21 cellular contexts compared by ENCODE assay signal in the genomic region with DNA sequence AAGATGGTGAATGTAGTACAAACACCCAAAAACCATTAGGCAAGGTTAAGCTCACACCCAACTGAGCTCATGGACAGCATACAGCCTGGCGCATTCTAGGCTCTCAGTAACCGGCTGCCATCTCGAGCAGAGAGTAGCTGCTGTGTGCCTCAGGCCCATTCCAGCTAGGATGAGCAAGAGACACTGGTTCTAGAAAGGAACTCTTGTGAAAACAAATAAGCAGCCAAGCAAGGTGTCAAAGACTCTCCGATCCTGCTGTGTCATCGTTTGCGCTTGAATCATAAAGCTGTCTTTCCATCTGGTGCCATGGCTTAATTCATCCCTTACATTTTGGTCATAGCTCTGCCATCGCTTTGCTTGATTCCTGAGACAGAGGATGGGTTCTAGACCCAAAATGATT.
A peak's percentile ranks its signal among the peaks of the same experiment; 100 is the strongest.
DNase-seq lines count a peak whose midpoint lies in the region; ATAC-seq and TF ChIP-seq lines count a peak whose summit lies in the region.
"Had no signal": no experiment of that assay in that cellular context is flagged by ENCODE, and none has a peak within 500 bp of the region (broad histone marks: within the 10 kb centered on the region; RNA-seq: fewer than 3 reads in every experiment).

No MANE protein-coding gene starts in this region.

- H3K9me3 ChIP-seq in RWPE2 (ENCODE audit: severe bottlenecking) (peaks cover 5% of the 10 kb centered on the region), parathyroid adenoma (ENCODE audit: control insufficient read depth, low read length) (no peaks in the 10 kb centered on the region)
- H3K9me3 ChIP-seq: SJSA1 had no signal

- no peaks in the 10 kb centered on the region for H3K27me3 ChIP-seq in GM23338 (ENCODE audit: insufficient read depth)
- no peaks in the 10 kb centered on the region for H3K27me3 ChIP-seq in RWPE2 (ENCODE audit: insufficient read depth, poor library complexity, severe bottlenecking)
- H3K27me3 ChIP-seq in parathyroid adenoma (ENCODE audit: control insufficient read depth, insufficient read depth, low read length) = no peaks in the 10 kb centered on the region
- H3K27me3 ChIP-seq: SJSA1 had no signal

- H4K20me1 ChIP-seq in GM23338 (replicated peaks; ENCODE audit: insufficient read depth) = no peaks in the 10 kb centered on the region

- ATAC-seq in GM23338 (no peak), RWPE2 (ENCODE audit: low read depth) (peak; percentile 42; the same call in 1 of the 3 replicates), HG03175 (IDR thresholded peaks at IDR 0.05; ENCODE audit: unreplicated experiment) (no peak), GM21526 (IDR thresholded peaks at IDR 0.05; ENCODE audit: low FRiP score, unreplicated experiment) (no peak)
- ATAC-seq: PC-3 had no signal

- no peak overlapping the region for H3K4me3 Mint-ChIP-seq in GM23338
- H3K4me3 Mint-ChIP-seq: HFFc6; T-helper 1 cell treated with Interleukin-12 subunit alpha and Interleukin-12 subunit beta and Interleukin-4 antibody, amounts not matched to agents 30 μg/mL and 1 μg/mL, for 36 hours had no signal

- DNase-seq in EH (ENCODE audit: low read depth) (peak; percentile 87), GM23338 (ENCODE audit: low spot score) (no peak), RWPE2 (ENCODE audit: low spot score) (no peak), SHP77 treated with DMSO at 0.1 percent for 48 hours (lab: John Stamatoyannopoulos, UW) (no peak)
- DNase-seq: ACHN, AML-193, HFFc6, MG63, NCI-H1048, NCI-H146, NCI-H2029 treated with DMSO at 0.1 percent for 48 hours, NCI-H510A, NCI-H774, PC-3 had no signal

- H3K4me1 Mint-ChIP-seq in GM23338 = 0 out of 3 replicates have a peak, but pooled peaks cover 2% of the 10 kb centered on the region

- no peak overlapping the region for H3K27ac ChIP-seq in GM23338 (ENCODE audit: low read depth)
- H3K27ac ChIP-seq in RWPE2 (ENCODE audit: poor library complexity, severe bottlenecking) = no peak overlapping the region
- H3K27ac ChIP-seq in parathyroid adenoma = peak overlapping the region; percentile 4
- H3K27ac ChIP-seq: C4-2B, KMS-11, SJSA1 had no signal

- no peak overlapping the region for H3K27ac Mint-ChIP-seq in GM23338
- H3K27ac Mint-ChIP-seq: HFFc6; T-helper 1 cell treated with Interleukin-12 subunit alpha and Interleukin-12 subunit beta and Interleukin-4 antibody, amounts not matched to agents 30 μg/mL and 1 μg/mL, for 36 hours had no signal

- no peak overlapping the region for H3K9ac ChIP-seq in parathyroid adenoma
- H3K9ac ChIP-seq: KMS-11 had no signal

- peak overlapping the region; percentile 56; the same call in 1 of the 2 replicates for H2AFZ ChIP-seq in GM23338
- peak overlapping the region; percentile 35 for H2AFZ ChIP-seq in parathyroid adenoma

- H3K9me2 ChIP-seq in GM23338 (ENCODE audit: insufficient read depth) = no peaks in the 10 kb centered on the region

- peaks cover 8% of the 10 kb centered on the region; the same call in 2 of the 3 replicates for H3K36me3 Mint-ChIP-seq in GM23338 (ENCODE audit: low read depth)

- H3K36me3 ChIP-seq in GM23338 (ENCODE audit: insufficient read depth) = no peaks in the 10 kb centered on the region
- no peaks in the 10 kb centered on the region for H3K36me3 ChIP-seq in RWPE2 (ENCODE audit: low read depth)
- no peaks in the 10 kb centered on the region for H3K36me3 ChIP-seq in parathyroid adenoma (ENCODE audit: control insufficient read depth, insufficient read depth, low read length)
- H3K36me3 ChIP-seq: MG63, SJSA1 had no signal

- no peak for TF ChIP-seq CTCF in GM23338 (conservative IDR thresholded peaks at IDR 0.05; ENCODE audit: low read depth in 2 of 2)
- TF ChIP-seq CTCF in RWPE2 (IDR thresholded peaks at IDR 0.05; ENCODE audit: poor library complexity, severe bottlenecking) = no peak
- no peak for TF ChIP-seq CTCF in parathyroid adenoma (IDR thresholded peaks at IDR 0.05)

- H3K9me3 Mint-ChIP-seq in GM23338 = peaks cover 12% of the 10 kb centered on the region

- no peaks in the 10 kb centered on the region for H3K4me1 ChIP-seq in GM23338 (ENCODE audit: insufficient read depth)
- no peaks in the 10 kb centered on the region for H3K4me1 ChIP-seq in RWPE2 (ENCODE audit: insufficient read depth, poor library complexity, severe bottlenecking)
- H3K4me1 ChIP-seq in parathyroid adenoma = peaks cover 11% of the 10 kb centered on the region
- H3K4me1 ChIP-seq: SJSA1 had no signal

- H3K27me3 Mint-ChIP-seq in GM23338 (ENCODE audit: insufficient read depth, low read depth, poor library complexity) = peaks cover 9% of the 10 kb centered on the region

- H3K79me2 ChIP-seq in GM23338 (replicated peaks; ENCODE audit: insufficient read depth) = no peaks in the 10 kb centered on the region
- H3K79me2 ChIP-seq in parathyroid adenoma = no peaks in the 10 kb centered on the region

- H3K4me2 ChIP-seq in GM23338 (no peak overlapping the region), parathyroid adenoma (ENCODE audit: low read length) (no peak overlapping the region)
- H3K4me2 ChIP-seq: KMS-11 had no signal

- no peaks in the 10 kb centered on the region for H3F3A ChIP-seq in GM23338 (replicated peaks; ENCODE audit: low read depth)

- H3K4me3 ChIP-seq in GM23338 = no peak overlapping the region
- no peak overlapping the region for H3K4me3 ChIP-seq in RWPE2 (ENCODE audit: severe bottlenecking)
- no peak overlapping the region for H3K4me3 ChIP-seq in parathyroid adenoma (ENCODE audit: low read depth, low read length)
- H3K4me3 ChIP-seq: MG63, SJSA1 had no signal

TF ChIP-seq in GM23338, 12 proteins besides CTCF, POLR2A, EP300 and RAD21 (continues in another document):
- TF ChIP-seq ZNF114 (CRISPR knock-in tag; IDR thresholded peaks at IDR 0.05) (no peak), JUNB (IDR thresholded peaks at IDR 0.05; ENCODE audit: unreplicated experiment) (no peak), POLR2AphosphoS5 (IDR thresholded peaks at IDR 0.05; ENCODE audit: low read depth) (no peak)
- TF ChIP-seq, protein P1, sequence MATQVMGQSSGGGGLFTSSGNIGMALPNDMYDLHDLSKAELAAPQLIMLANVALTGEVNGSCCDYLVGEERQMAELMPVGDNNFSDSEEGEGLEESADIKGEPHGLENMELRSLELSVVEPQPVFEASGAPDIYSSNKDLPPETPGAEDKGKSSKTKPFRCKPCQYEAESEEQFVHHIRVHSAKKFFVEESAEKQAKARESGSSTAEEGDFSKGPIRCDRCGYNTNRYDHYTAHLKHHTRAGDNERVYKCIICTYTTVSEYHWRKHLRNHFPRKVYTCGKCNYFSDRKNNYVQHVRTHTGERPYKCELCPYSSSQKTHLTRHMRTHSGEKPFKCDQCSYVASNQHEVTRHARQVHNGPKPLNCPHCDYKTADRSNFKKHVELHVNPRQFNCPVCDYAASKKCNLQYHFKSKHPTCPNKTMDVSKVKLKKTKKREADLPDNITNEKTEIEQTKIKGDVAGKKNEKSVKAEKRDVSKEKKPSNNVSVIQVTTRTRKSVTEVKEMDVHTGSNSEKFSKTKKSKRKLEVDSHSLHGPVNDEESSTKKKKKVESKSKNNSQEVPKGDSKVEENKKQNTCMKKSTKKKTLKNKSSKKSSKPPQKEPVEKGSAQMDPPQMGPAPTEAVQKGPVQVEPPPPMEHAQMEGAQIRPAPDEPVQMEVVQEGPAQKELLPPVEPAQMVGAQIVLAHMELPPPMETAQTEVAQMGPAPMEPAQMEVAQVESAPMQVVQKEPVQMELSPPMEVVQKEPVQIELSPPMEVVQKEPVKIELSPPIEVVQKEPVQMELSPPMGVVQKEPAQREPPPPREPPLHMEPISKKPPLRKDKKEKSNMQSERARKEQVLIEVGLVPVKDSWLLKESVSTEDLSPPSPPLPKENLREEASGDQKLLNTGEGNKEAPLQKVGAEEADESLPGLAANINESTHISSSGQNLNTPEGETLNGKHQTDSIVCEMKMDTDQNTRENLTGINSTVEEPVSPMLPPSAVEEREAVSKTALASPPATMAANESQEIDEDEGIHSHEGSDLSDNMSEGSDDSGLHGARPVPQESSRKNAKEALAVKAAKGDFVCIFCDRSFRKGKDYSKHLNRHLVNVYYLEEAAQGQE (IDR thresholded peaks at IDR 0.05; ENCODE audit: unreplicated experiment) = no peak
